ENCODE assay signal across 26 cellular contexts in the genomic region with DNA sequence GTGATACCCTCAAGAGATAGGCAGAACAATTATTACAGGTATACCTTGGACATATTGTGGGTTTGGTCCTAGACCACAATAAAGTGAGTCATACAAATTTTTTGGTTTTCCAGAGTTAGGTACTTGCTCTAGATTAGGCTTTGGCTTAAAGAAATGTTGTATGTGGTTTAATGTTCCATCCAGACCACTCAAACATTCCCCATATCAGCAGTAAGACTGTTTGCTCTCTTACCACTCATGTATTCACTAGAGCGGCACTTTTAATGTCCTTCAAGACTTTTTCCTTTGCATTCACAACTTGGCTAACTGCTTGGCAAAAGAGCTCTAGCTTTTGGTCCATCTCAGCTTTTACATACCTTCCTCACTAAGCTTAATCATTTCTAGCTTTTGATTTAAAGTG.
"Had no signal": no experiment of that assay in that cellular context is flagged by ENCODE, and none has a peak within 500 bp of the region (broad histone marks: within the 10 kb centered on the region; RNA-seq: fewer than 3 reads in every experiment).

No MANE protein-coding gene starts in this region.

- H3K9me3 ChIP-seq: prostate gland, sigmoid colon, thoracic aorta, vagina had no signal

- H3K27ac ChIP-seq: dorsolateral prefrontal cortex, esophagus muscularis mucosa, foreskin keratinocyte, gastroesophageal sphincter, heart right ventricle, prostate gland, sigmoid colon, skin epidermis, spleen, thoracic aorta, tibial nerve, vagina had no signal

- ATAC-seq: foreskin keratinocyte; gastroesophageal sphincter; heart right ventricle; left colon; left ventricle myocardium superior; naive thymus-derived CD4-positive, alpha-beta T cell; right cardiac atrium; stimulated activated memory B cell treated with anti-CD40 and anti-IgM and Interleukin-4, amounts not matched to agents 10 μg/mL and 1 μg/mL and 100 μg/mL, for 72 hours; stimulated activated naive CD8-positive, alpha-beta T cell treated with anti-CD3 and anti-CD28 coated beads, Interleukin-15, Interleukin-2, amounts not matched to agents 100 U/mL and 50 U/mL, for 24 hours had no signal

- H3K27me3 ChIP-seq: dorsolateral prefrontal cortex, esophagus muscularis mucosa, foreskin keratinocyte, gastroesophageal sphincter, heart right ventricle, sigmoid colon, spleen, tibial nerve, vagina had no signal

- H3K36me3 ChIP-seq: esophagus muscularis mucosa, gastroesophageal sphincter, heart right ventricle, prostate gland, sigmoid colon, spleen, thoracic aorta, tibial nerve, vagina had no signal

- DNase-seq: dorsolateral prefrontal cortex; effector CD4-positive, alpha-beta T cell; endodermal cell; glutamatergic neuron; heart right ventricle; hippocampal formation; left colon; left ventricle myocardium superior; mesenchymal stem cell; midbrain; naive thymus-derived CD4-positive, alpha-beta T cell; nucleus accumbens; right cardiac atrium; sigmoid colon; spleen; stimulated activated CD4-positive, alpha-beta T cell treated with anti-CD3 and anti-CD28 coated beads, Interleukin-4, amount 100 ng/mL, for 4 hours; stimulated activated naive CD8-positive, alpha-beta T cell treated with anti-CD3 and anti-CD28 coated beads, Interleukin-15, Interleukin-2, amounts not matched to agents 100 U/mL and 50 U/mL, for 24 hours had no signal

- H3K4me1 ChIP-seq: foreskin keratinocyte, gastroesophageal sphincter, heart right ventricle, prostate gland, sigmoid colon, spleen, tibial nerve, vagina had no signal

- H3K4me3 ChIP-seq: dorsolateral prefrontal cortex, esophagus muscularis mucosa, gastroesophageal sphincter, heart right ventricle, prostate gland, sigmoid colon, skin epidermis, spleen, thoracic aorta, tibial nerve, vagina had no signal
